Comparison of ENCODE assay signal across 8 cellular contexts in the genomic region with DNA sequence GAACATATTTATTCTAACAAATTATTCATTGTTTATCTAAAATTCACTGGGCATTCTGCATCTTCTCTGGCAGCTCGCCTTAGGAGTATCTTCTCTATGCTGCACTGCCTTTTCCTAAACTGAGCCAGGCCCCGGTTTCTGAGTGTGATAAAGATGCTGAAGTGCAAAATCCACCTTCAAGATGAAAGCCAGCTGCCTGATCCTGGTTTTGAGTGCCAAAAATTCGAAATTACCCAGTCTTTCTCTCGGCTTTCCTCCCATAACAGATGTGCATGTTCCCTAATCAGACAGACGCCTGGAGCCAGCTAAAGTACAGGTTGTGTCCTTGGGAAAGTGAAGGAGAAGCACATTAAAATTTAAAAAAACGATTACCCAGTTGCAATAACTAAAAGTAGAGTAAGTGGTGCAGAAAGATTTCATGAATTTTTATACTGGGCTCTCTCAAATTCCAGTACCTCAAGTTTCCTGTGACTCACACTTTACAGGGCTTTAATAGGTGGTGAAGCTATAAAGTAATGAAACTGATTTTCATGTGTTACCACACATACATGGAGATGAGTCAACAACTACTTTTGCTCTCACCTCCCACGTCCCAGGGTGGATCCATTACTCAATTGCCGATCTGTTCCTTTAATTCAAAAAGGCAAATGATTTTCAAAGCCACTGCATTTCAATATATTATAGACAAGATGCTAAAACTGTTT.
DNase-seq lines count a peak whose midpoint lies in the region; ATAC-seq and TF ChIP-seq lines count a peak whose summit lies in the region.

No MANE protein-coding gene starts in this region.

- peaks cover 38% of the 10 kb centered on the region for H3K27me3 Mint-ChIP-seq in activated CD4-positive, alpha-beta T cell treated with anti-CD3 and anti-CD28 coated beads for 36 hours
- peaks cover 21% of the 10 kb centered on the region for H3K27me3 Mint-ChIP-seq in activated CD4-positive, alpha-beta T cell treated with anti-CD3 and anti-CD28 coated beads, Interleukin-2, amount 10 ng/mL, durations not matched to agents 7 days and 5 days

- no peaks in the 10 kb centered on the region for H3K4me1 ChIP-seq in prostate gland (replicated peaks)

- H3K4me1 Mint-ChIP-seq in activated CD4-positive, alpha-beta T cell treated with anti-CD3 and anti-CD28 coated beads for 36 hours = peaks cover 28% of the 10 kb centered on the region
- peaks cover 12% of the 10 kb centered on the region for H3K4me1 Mint-ChIP-seq in activated CD4-positive, alpha-beta T cell treated with anti-CD3 and anti-CD28 coated beads, Interleukin-2, amount 10 ng/mL, durations not matched to agents 7 days and 5 days

- H3K9me3 Mint-ChIP-seq in activated CD4-positive, alpha-beta T cell treated with anti-CD3 and anti-CD28 coated beads for 36 hours (ENCODE audit: low read depth) = no peaks in the 10 kb centered on the region
- H3K9me3 Mint-ChIP-seq in activated CD4-positive, alpha-beta T cell treated with anti-CD3 and anti-CD28 coated beads, Interleukin-2, amount 10 ng/mL, durations not matched to agents 7 days and 5 days = no peaks in the 10 kb centered on the region

- H3K36me3 Mint-ChIP-seq in activated CD4-positive, alpha-beta T cell treated with anti-CD3 and anti-CD28 coated beads for 36 hours (ENCODE audit: low read depth) = no peaks in the 10 kb centered on the region
- H3K36me3 Mint-ChIP-seq in activated CD4-positive, alpha-beta T cell treated with anti-CD3 and anti-CD28 coated beads, Interleukin-2, amount 10 ng/mL, durations not matched to agents 7 days and 5 days (ENCODE audit: low read depth) = no peaks in the 10 kb centered on the region

- 27% methylated on average over 8 of the region's 8 CpGs for WGBS in prostate gland

- TF ChIP-seq POLR2A in prostate gland (IDR thresholded peaks at IDR 0.05) = no peak

- no peaks in the 10 kb centered on the region for H3K36me3 ChIP-seq in prostate gland

- TF ChIP-seq CTCF in prostate gland (IDR thresholded peaks at IDR 0.05) = no peak

- CTCF ChIA-PET in activated CD4-positive, alpha-beta T cell treated with anti-CD3 and anti-CD28 coated beads for 36 hours (lab: Charles Lee) = interaction anchor here (0.6 to 2.3 kb wide), 4 partner anchors 8 to 792 kb away, joined by 3 to 18 read pairs (median 6); no protein-coding TSS in a partner anchor
- CTCF ChIA-PET in activated CD4-positive, alpha-beta T cell treated with anti-CD3 and anti-CD28 coated beads, Interleukin-2, amount 10 ng/mL, durations not matched to agents 7 days and 5 days (lab: Charles Lee) = no interaction called here

- DNase-seq in activated CD4-positive, alpha-beta T cell treated with anti-CD3 and anti-CD28 coated beads for 36 hours = peak; percentile 83
- DNase-seq in activated CD4-positive, alpha-beta T cell treated with anti-CD3 and anti-CD28 coated beads, Interleukin-2, amount 10 ng/mL, durations not matched to agents 7 days and 5 days = no peak
- peak; percentile 33 for DNase-seq in activated CD8-positive, alpha-beta memory T cell treated with anti-CD3 and anti-CD28 coated beads, Interleukin-2, amount 50 U/mL, for 4 hours
- DNase-seq in glomerular visceral epithelial cell (ENCODE audit: extremely low spot score) (peak; percentile 86), NCI-H1048 (lab: John Stamatoyannopoulos, UW) (no peak), prostate gland (ENCODE audit: low spot score) (no peak)
- DNase-seq in stimulated activated CD8-positive, alpha-beta memory T cell treated with anti-CD3 and anti-CD28 coated beads, Interleukin-4, amount 100 ng/mL, for 48 hours = peak; percentile 67

- peak; percentile 99 for ATAC-seq in activated CD4-positive, alpha-beta T cell treated with anti-CD3 and anti-CD28 coated beads for 36 hours
- peak; percentile 89 for ATAC-seq in HG03378 (IDR thresholded peaks at IDR 0.05; ENCODE audit: unreplicated experiment)

- intact Hi-C loops in activated CD4-positive, alpha-beta T cell treated with anti-CD3 and anti-CD28 coated beads for 36 hours (cut with DNase I, micrococcal nuclease) = loop anchor here (1.0 kb wide), 3 partner anchors 64 to 312 kb away; no protein-coding TSS in a partner anchor
- intact Hi-C loops in prostate gland (cut with DNase I) = loop anchor here (10.0 kb wide), 1 partner anchor 129 kb away; no protein-coding TSS in a partner anchor

- no peaks in the 10 kb centered on the region for H3K9me3 ChIP-seq in prostate gland

- H3K27me3 ChIP-seq in prostate gland (replicated peaks; ENCODE audit: insufficient read depth) = no peaks in the 10 kb centered on the region

- POLR2A ChIA-PET in activated CD4-positive, alpha-beta T cell treated with anti-CD3 and anti-CD28 coated beads for 36 hours (lab: Charles Lee) = interaction anchor here (0.7 kb wide), 2 partner anchors 142 to 286 kb away, joined by 5 to 7 read pairs; a partner anchor contains a TSS
- POLR2A ChIA-PET in activated CD4-positive, alpha-beta T cell treated with anti-CD3 and anti-CD28 coated beads, Interleukin-2, amount 10 ng/mL, durations not matched to agents 7 days and 5 days (lab: Charles Lee) = interaction anchor here (0.5 to 0.6 kb wide), 2 partner anchors 105 to 142 kb away, joined by 3 read pairs; no protein-coding TSS in a partner anchor

- no peak overlapping the region for H3K27ac Mint-ChIP-seq in activated CD4-positive, alpha-beta T cell treated with anti-CD3 and anti-CD28 coated beads for 36 hours
- no peak overlapping the region for H3K27ac Mint-ChIP-seq in activated CD4-positive, alpha-beta T cell treated with anti-CD3 and anti-CD28 coated beads, Interleukin-2, amount 10 ng/mL, durations not matched to agents 7 days and 5 days

- no peak overlapping the region for H3K4me3 ChIP-seq in prostate gland

- peak overlapping the region in 1 of 2 donors; percentile 35 for H3K27ac ChIP-seq in prostate gland

- no peak overlapping the region for H3K4me3 Mint-ChIP-seq in activated CD4-positive, alpha-beta T cell treated with anti-CD3 and anti-CD28 coated beads for 36 hours
- H3K4me3 Mint-ChIP-seq in activated CD4-positive, alpha-beta T cell treated with anti-CD3 and anti-CD28 coated beads, Interleukin-2, amount 10 ng/mL, durations not matched to agents 7 days and 5 days = no peak overlapping the region

Comparison
In these comparisons a context has a peak if more than half of its experiments do, and no peak if none do; other contexts are left out.
1. DNase-seq: peak in activated CD4-positive, alpha-beta T cell treated with anti-CD3 and anti-CD28 coated beads for 36 hours (single experiment), activated CD8-positive, alpha-beta memory T cell treated with anti-CD3 and anti-CD28 coated beads, Interleukin-2, amount 50 U/mL, for 4 hours (single experiment), glomerular visceral epithelial cell (single experiment) and stimulated activated CD8-positive, alpha-beta memory T cell treated with anti-CD3 and anti-CD28 coated beads, Interleukin-4, amount 100 ng/mL, for 48 hours (single experiment); none in activated CD4-positive, alpha-beta T cell treated with anti-CD3 and anti-CD28 coated beads, Interleukin-2, amount 10 ng/mL, durations not matched to agents 7 days and 5 days (single experiment), NCI-H1048 (single experiment) and prostate gland (single experiment).